Comparison of ENCODE assay signal across 1 cellular context in the genomic region with DNA sequence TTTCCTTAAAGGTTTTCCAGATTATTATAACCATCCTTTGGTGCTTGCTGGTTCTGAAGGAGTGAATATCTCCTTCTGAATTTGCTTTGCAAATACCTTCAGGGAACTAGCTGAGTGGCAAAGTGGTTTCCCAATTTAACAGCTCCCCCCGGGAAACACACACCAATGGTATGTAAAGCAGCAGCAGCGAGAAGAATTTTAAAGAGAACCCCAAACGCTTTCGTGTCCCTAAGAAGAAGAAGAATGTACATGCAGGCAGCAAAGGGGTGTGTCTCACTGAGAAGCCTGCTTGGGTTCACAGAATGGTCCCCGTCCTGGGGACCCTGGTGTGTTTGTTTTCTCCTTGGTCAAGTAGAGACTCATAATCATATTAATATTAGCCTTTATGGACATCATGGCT.
TF ChIP-seq lines count a peak whose summit lies in the region.

No MANE protein-coding gene starts in this region.

TF ChIP-seq in HepG2, 621 proteins besides CTCF, POLR2A, EP300 and RAD21:
- TF ChIP-seq PCBP1 (IDR thresholded peaks at IDR 0.05; ENCODE audit: borderline replicate concordance, low read depth, low read length), result 0 out of 2 replicates have a peak, but pooled peaks have one; percentile 37
- peak; percentile 87 for TF ChIP-seq HNRNPK (IDR thresholded peaks at IDR 0.05; ENCODE audit: low read depth, low read length, poor library complexity, severe bottlenecking)
- TF ChIP-seq HIC2 (CRISPR knock-in tag; IDR thresholded peaks at IDR 0.05; ENCODE audit: low read depth), result no peak
